8 cellular contexts compared by ENCODE assay signal in genomic region chr3:98900265-98901031, GRCh38. TPM values are rescaled to one million over a fixed set of nuclear protein-coding genes. Genes with fewer than 3 reads are reported as not detected.
DNase-seq lines count a peak whose midpoint lies in the region; ATAC-seq and TF ChIP-seq lines count a peak whose summit lies in the region.

No MANE protein-coding gene starts in this region.

- H3K27ac ChIP-seq in VCaP (peak overlapping the region; percentile 83), hepatocyte (peak overlapping the region; percentile 88)

- peak overlapping the region; percentile 90 for H3K4me2 ChIP-seq in hepatocyte

- H3K4me1 ChIP-seq in hepatocyte (ENCODE audit: insufficient read depth), result peaks cover 11% of the 10 kb centered on the region

- peaks cover 55% of the 10 kb centered on the region for H3K79me2 ChIP-seq in hepatocyte

- H3K27ac Mint-ChIP-seq in stimulated activated naive B cell treated with anti-CD40 and anti-IgM and Interleukin-4, amounts not matched to agents 10 μg/mL and 1 μg/mL and 100 μg/mL, for 72 hours, result peak overlapping the region; percentile 0

- peaks cover 4 to 6% of the 10 kb centered on the region in 2 donors for H3K27me3 Mint-ChIP-seq in stimulated activated naive B cell treated with anti-CD40 and anti-IgM and Interleukin-4, amounts not matched to agents 10 μg/mL and 1 μg/mL and 100 μg/mL, for 72 hours

- ATAC-seq in stimulated activated naive B cell treated with anti-CD40 and anti-IgM and Interleukin-4, amounts not matched to agents 10 μg/mL and 1 μg/mL and 100 μg/mL, for 72 hours (replicated peaks), result peak in 1 of 2 donors; percentile 2
- ATAC-seq in HG03025 (IDR thresholded peaks at IDR 0.05; ENCODE audit: low FRiP score, unreplicated experiment), result no peak
- ATAC-seq in GM21576 (IDR thresholded peaks at IDR 0.05; ENCODE audit: unreplicated experiment), result no peak

- DNase-seq in NCI-H1694 treated with DMSO at 0.1 percent for 48 hours (lab: John Stamatoyannopoulos, UW) (peak; percentile 15), NCI-H1694 (lab: John Stamatoyannopoulos, UW) (no peak), hepatocyte (ENCODE audit: low spot score) (no peak), KG1 (lab: John Stamatoyannopoulos, UW) (no peak)
- no peak for DNase-seq in stimulated activated naive B cell treated with anti-CD40 and anti-IgM and Interleukin-4, amounts not matched to agents 10 μg/mL and 1 μg/mL and 100 μg/mL, for 72 hours

- no peaks in the 10 kb centered on the region for H3K27me3 ChIP-seq in hepatocyte

- H3K4me1 Mint-ChIP-seq in stimulated activated naive B cell treated with anti-CD40 and anti-IgM and Interleukin-4, amounts not matched to agents 10 μg/mL and 1 μg/mL and 100 μg/mL, for 72 hours, result peaks cover 7 to 20% of the 10 kb centered on the region in 2 donors

- no peaks in the 10 kb centered on the region for H3K36me3 ChIP-seq in hepatocyte (replicated peaks; ENCODE audit: insufficient read depth, low read depth)

- peak overlapping the region; percentile 93 to 94 for H3K4me3 Mint-ChIP-seq in stimulated activated naive B cell treated with anti-CD40 and anti-IgM and Interleukin-4, amounts not matched to agents 10 μg/mL and 1 μg/mL and 100 μg/mL, for 72 hours

- no peaks in the 10 kb centered on the region for H3K9me2 ChIP-seq in hepatocyte (replicated peaks; ENCODE audit: insufficient read depth)

- no peaks in the 10 kb centered on the region for H3K9me3 ChIP-seq in hepatocyte (ENCODE audit: low read depth)

- H3K4me3 ChIP-seq in hepatocyte, result peak overlapping the region; percentile 92

- no peaks in the 10 kb centered on the region for H3K36me3 Mint-ChIP-seq in stimulated activated naive B cell treated with anti-CD40 and anti-IgM and Interleukin-4, amounts not matched to agents 10 μg/mL and 1 μg/mL and 100 μg/mL, for 72 hours

- 6% methylated on average over 17 of the region's 17 CpGs for WGBS in hepatocyte (ENCODE audit: low lambda C conversion rate, missing lambda C conversion rate)

- H3K9me3 Mint-ChIP-seq in stimulated activated naive B cell treated with anti-CD40 and anti-IgM and Interleukin-4, amounts not matched to agents 10 μg/mL and 1 μg/mL and 100 μg/mL, for 72 hours, result no peaks in the 10 kb centered on the region

- TF ChIP-seq CTCF in VCaP (conservative IDR thresholded peaks at IDR 0.05) (no peak), hepatocyte (IDR thresholded peaks at IDR 0.05; ENCODE audit: poor library complexity) (no peak)

- peak overlapping the region; percentile 43 for H2AFZ ChIP-seq in hepatocyte

- peaks cover 18% of the 10 kb centered on the region for H4K20me1 ChIP-seq in hepatocyte (ENCODE audit: insufficient read depth, poor library complexity, severe bottlenecking)

RNA-seq across cellular contexts. Expression of gene DCBLD2, which starts 1.0 kb away (rescaled TPM):
- 27.9 and 30.6 TPM in 2 replicates for total RNA-seq in hepatocyte
- polyA plus RNA-seq in hepatocyte, result 12.9 and 16.8 TPM in 2 replicates
